In genomic region chr2:219419331-219420197, GRCh38 we compare ENCODE assay signal across 13 cellular contexts. TPM values are rescaled to one million over a fixed set of nuclear protein-coding genes. Genes with fewer than 3 reads are reported as not detected.
DNase-seq lines count a peak whose midpoint lies in the region; ATAC-seq and TF ChIP-seq lines count a peak whose summit lies in the region.
"Had no signal": no experiment of that assay in that cellular context is flagged by ENCODE, and none has a peak within 500 bp of the region (broad histone marks: within the 10 kb centered on the region; RNA-seq: fewer than 3 reads in every experiment).

No MANE protein-coding gene starts in this region.

- peak overlapping the region; percentile 60 to 80 for H3K27ac ChIP-seq in thoracic aorta
- H3K27ac ChIP-seq: HL-60 had no signal

- H3K36me3 ChIP-seq in mucosa of stomach (ENCODE audit: control insufficient read depth, insufficient read depth, low read length) (no peaks in the 10 kb centered on the region), thoracic aorta (no peaks in the 10 kb centered on the region)

- H3K4me3 ChIP-seq in mucosa of stomach (ENCODE audit: low read length) (no peak overlapping the region), thoracic aorta (peak overlapping the region; percentile 62)

- H3K27me3 ChIP-seq in mucosa of stomach (ENCODE audit: control insufficient read depth, insufficient read depth, low read length) (peaks cover 42% of the 10 kb centered on the region), thoracic aorta (replicated peaks; ENCODE audit: insufficient read depth) (no peaks in the 10 kb centered on the region)

- ATAC-seq in thoracic aorta (ENCODE audit: insufficient number of reproducible peaks, low FRiP score, low read depth) (no peak), HG03354 (IDR thresholded peaks at IDR 0.05; ENCODE audit: poor library complexity, severe bottlenecking, unreplicated experiment) (no peak)
- ATAC-seq: activated T-helper 17 cell treated with anti-CD3 and anti-CD28 coated beads, Interleukin-2, amount 50 U/mL, for 72 hours had no signal

- H3K4me1 ChIP-seq in mucosa of stomach (ENCODE audit: control insufficient read depth, insufficient read depth, low read length) (no peaks in the 10 kb centered on the region), thoracic aorta (ENCODE audit: control insufficient read depth in 1 of 2, low read depth in 2 of 2) (peaks cover 19 to 56% of the 10 kb centered on the region in 2 donors)

- peak overlapping the region; percentile 33 for H3K9ac ChIP-seq in mucosa of stomach (ENCODE audit: low read length)

- DNase-seq in NOMO-1 treated with dmso at 0.1 percent for 144 hours (lab: John Stamatoyannopoulos, UW; ENCODE audit: unreplicated experiment) (peak; percentile 90), ecto neural progenitor cell (ENCODE audit: low spot score) (peak; percentile 43), thoracic aorta (ENCODE audit: low spot score) (no peak), superior temporal gyrus (ENCODE audit: extremely low spot score) (no peak), NCI-H1092 (lab: John Stamatoyannopoulos, UW) (no peak)
- DNase-seq: aorta; C1 segment of cervical spinal cord; effector CD8-positive, alpha-beta T cell; NCI-H2227 treated with DMSO at 0.1 percent for 48 hours had no signal

- H3K9me3 ChIP-seq in mucosa of stomach (ENCODE audit: control insufficient read depth, low read length): no peaks in the 10 kb centered on the region
- no peaks in the 10 kb centered on the region for H3K9me3 ChIP-seq in thoracic aorta

- no peak for TF ChIP-seq CTCF in thoracic aorta (IDR thresholded peaks at IDR 0.05)

RNA-seq across cellular contexts. Expression of gene DES, which starts 1.4 kb away (rescaled TPM):
- 100 to 1,000 TPM; 146 to 302 TPM for total RNA-seq in thoracic aorta
- total RNA-seq: activated T-helper 17 cell treated with anti-CD3 and anti-CD28 coated beads, Interleukin-2, amount 50 U/mL, for 72 hours had no signal

RNA-seq across cellular contexts. Expression of gene SPEG, which starts 15.1 kb away (rescaled TPM):
- total RNA-seq in thoracic aorta: 100 to 1,000 TPM; 426 to 455 TPM

RNA-seq across cellular contexts. Expression of gene DNPEP, which starts 31.9 kb away (rescaled TPM):
- total RNA-seq in thoracic aorta: 10 to 100 TPM; 42.7 to 51.2 TPM

Comparison
In these comparisons a context has a peak if more than half of its experiments do, and no peak if none do; other contexts are left out.
1. DNase-seq: peak in NOMO-1 treated with dmso at 0.1 percent for 144 hours (single experiment) and ecto neural progenitor cell (single experiment); none in thoracic aorta (single experiment), superior temporal gyrus (single experiment) and NCI-H1092 (single experiment).